ENCODE assay signal across 14 cellular contexts in the genomic region with DNA sequence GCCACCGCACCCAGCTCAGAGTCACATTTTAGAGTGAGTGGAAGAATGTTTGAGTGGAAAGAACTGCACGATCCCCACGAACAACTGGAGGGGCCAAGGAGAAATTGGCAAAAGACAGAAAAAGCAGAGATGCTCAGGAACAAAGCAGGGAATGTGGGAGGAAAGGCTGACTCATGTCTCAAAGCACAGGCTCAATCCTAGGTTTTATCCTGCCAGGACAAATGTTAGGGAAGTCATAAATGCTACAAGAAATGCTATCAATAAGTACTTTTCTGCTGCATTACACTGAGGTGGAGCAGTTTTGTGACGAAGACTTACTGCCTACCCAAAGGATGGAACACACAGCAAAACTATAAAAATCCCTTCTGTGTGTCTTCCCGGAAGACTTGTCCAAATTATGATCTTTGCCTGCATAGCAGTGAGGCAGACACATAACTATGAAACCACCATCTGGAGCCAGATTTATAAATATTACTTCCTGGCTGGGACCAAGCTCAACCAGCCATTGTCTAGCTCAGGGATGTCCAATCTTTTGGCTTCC. TPM values are rescaled to one million over a fixed set of nuclear protein-coding genes. Genes with fewer than 3 reads are reported as not detected.
DNase-seq lines count a peak whose midpoint lies in the region; ATAC-seq and FAIRE-seq lines count a peak whose summit lies in the region.
"Had no signal": no experiment of that assay in that cellular context is flagged by ENCODE, and none has a peak within 500 bp of the region (broad histone marks: within the 10 kb centered on the region; RNA-seq: fewer than 3 reads in every experiment).

No MANE protein-coding gene starts in this region.

- intact Hi-C loops in left cardiac atrium (cut with DNase I): no loop called here

- H3K4me3 ChIP-seq in skin epidermis: no peak overlapping the region

- peak; percentile 74 to 88 for ATAC-seq in left cardiac atrium
- no peak for ATAC-seq in GM21528 (IDR thresholded peaks at IDR 0.05; ENCODE audit: low FRiP score, unreplicated experiment)
- no peak for ATAC-seq in GM18498 (IDR thresholded peaks at IDR 0.05; ENCODE audit: unreplicated experiment)
- ATAC-seq: activated CD4-positive, CD25-positive, alpha-beta regulatory T cell treated with anti-CD3 and anti-CD28 coated beads, Interleukin-2, amount 50 U/mL, for 24 hours had no signal

- peak overlapping the region; percentile 8 for H3K27ac ChIP-seq in angular gyrus (ENCODE audit: low read depth, low read length)
- H3K27ac ChIP-seq in skin epidermis: peak overlapping the region in 11 of 21 experiments; percentile 2 to 69 (median 38)
- H3K27ac ChIP-seq: parathyroid adenoma had no signal

- FAIRE-seq in HTR-8/SVneo (lab: Jason Lieb, UNC): no peak
- FAIRE-seq: keratinocyte had no signal

- in situ Hi-C loops in G401 (cut with HindIII; ENCODE audit: low sequenced_read_pairs): no loop called here

- DNase-seq in G401 (ENCODE audit: low spot score) (peak; percentile 85), left cardiac atrium (no peak), HTR-8/SVneo (ENCODE audit: insufficient read length, low spot score) (no peak), iPS-NIHi7 (ENCODE audit: extremely low spot score) (no peak)
- DNase-seq: activated naive CD4-positive, alpha-beta T cell treated with Interleukin-2 at 50 U/mL for 16 hours; NCI-H510A treated with DMSO at 0.1 percent for 48 hours; SHP77 had no signal

RNA-seq across cellular contexts. Expression of gene NIN, which starts 26.7 kb away (rescaled TPM):
- 0.37 and 3.6 TPM in 2 replicates for total RNA-seq in G401 (2014; rRNA removed; shearing (Covaris generic))
- total RNA-seq in left cardiac atrium: 10 to 100 TPM; 31.8 to 41.9 TPM

Comparison
In these comparisons a context has a peak if more than half of its experiments do, and no peak if none do; other contexts are left out.
1. ATAC-seq: peak in left cardiac atrium (2 of 2); none in GM21528 (single experiment) and GM18498 (single experiment).